8 cellular contexts compared by ENCODE assay signal in genomic region chr9:33816327-33817252, GRCh38. TPM values are rescaled to one million over a fixed set of nuclear protein-coding genes. Genes with fewer than 3 reads are reported as not detected.
A peak's percentile ranks its signal among the peaks of the same experiment; 100 is the strongest.
DNase-seq lines count a peak whose midpoint lies in the region; ATAC-seq and TF ChIP-seq lines count a peak whose summit lies in the region.

TSS of gene UBE2R2 (plus strand) at chr9:33817160. CDS start at chr9:33817758, 598 bp downstream.

- H3K9me3 ChIP-seq in HAP-1 (no peaks in the 10 kb centered on the region), MM.1S (replicated peaks; ENCODE audit: insufficient read depth, low read length) (no peaks in the 10 kb centered on the region)

- H3K4me1 ChIP-seq in HAP-1 (peaks cover 26% of the 10 kb centered on the region), MM.1S (ENCODE audit: low read length) (peaks cover 17% of the 10 kb centered on the region)

- H3K36me3 ChIP-seq in HAP-1 (replicated peaks): no peaks in the 10 kb centered on the region; the same call in 1 of the 2 replicates
- H3K36me3 ChIP-seq in MM.1S (replicated peaks; ENCODE audit: insufficient read depth, low read length): no peaks in the 10 kb centered on the region

- H4K20me1 ChIP-seq in MM.1S (ENCODE audit: insufficient read depth, low read length): no peaks in the 10 kb centered on the region

- H3K27ac ChIP-seq in MM.1S (ENCODE audit: low read length): peak within 1 kb of the TSS; percentile 86; the same call in 1 of the 2 replicates

- H3K9ac ChIP-seq in MM.1S (ENCODE audit: low read length): peak within 1 kb of the TSS; percentile 97

- peaks cover 44% of the 10 kb centered on the region for H3K79me2 ChIP-seq in MM.1S (ENCODE audit: low read length)

- TF ChIP-seq CTCF in MM.1S (IDR thresholded peaks at IDR 0.05; ENCODE audit: low read length) (no peak), fibroblast of the aortic adventitia (IDR thresholded peaks at IDR 0.05; ENCODE audit: insufficient read depth, low read length) (no peak), nephron progenitor cell (IDR thresholded peaks at IDR 0.05) (no peak)

- peak within 1 kb of the TSS; percentile 98 for H3K27ac Mint-ChIP-seq in nephron progenitor cell
- H3K27ac Mint-ChIP-seq in stimulated activated naive CD8-positive, alpha-beta T cell treated with anti-CD3 and anti-CD28 coated beads, Interleukin-15, amount 100 ng/mL, for 72 hours: peak within 1 kb of the TSS; percentile 89 to 96

- H3K4me3 ChIP-seq in HAP-1 (peak within 1 kb of the TSS; percentile 86), MM.1S (ENCODE audit: low read length) (peak within 1 kb of the TSS; percentile 98), fibroblast of the aortic adventitia (ENCODE audit: low read depth, low read length) (peak within 1 kb of the TSS; percentile 90)

- no peaks in the 10 kb centered on the region for H3K27me3 ChIP-seq in HAP-1 (ENCODE audit: low read depth)
- H3K27me3 ChIP-seq in MM.1S (replicated peaks; ENCODE audit: insufficient read depth, low read length): no peaks in the 10 kb centered on the region

- no peaks in the 10 kb centered on the region for H3K27me3 Mint-ChIP-seq in nephron progenitor cell (ENCODE audit: low read depth, poor library complexity)
- peaks cover 9% of the 10 kb centered on the region for H3K27me3 Mint-ChIP-seq in stimulated activated naive CD8-positive, alpha-beta T cell treated with anti-CD3 and anti-CD28 coated beads, Interleukin-15, amount 100 ng/mL, for 72 hours

- H3K4me2 ChIP-seq in MM.1S (ENCODE audit: low read depth, low read length): peak within 1 kb of the TSS; percentile 98

- peak within 1 kb of the TSS; percentile 97 for H3K4me3 Mint-ChIP-seq in nephron progenitor cell
- H3K4me3 Mint-ChIP-seq in stimulated activated naive CD8-positive, alpha-beta T cell treated with anti-CD3 and anti-CD28 coated beads, Interleukin-15, amount 100 ng/mL, for 72 hours: peak within 1 kb of the TSS; percentile 89 to 92

- no peaks in the 10 kb centered on the region for H3K9me3 Mint-ChIP-seq in nephron progenitor cell
- H3K9me3 Mint-ChIP-seq in stimulated activated naive CD8-positive, alpha-beta T cell treated with anti-CD3 and anti-CD28 coated beads, Interleukin-15, amount 100 ng/mL, for 72 hours: no peaks in the 10 kb centered on the region

- H3K9me2 ChIP-seq in MM.1S (replicated peaks; ENCODE audit: insufficient read depth, low read length): no peaks in the 10 kb centered on the region

- peak; percentile 87 for ATAC-seq in stimulated activated naive CD8-positive, alpha-beta T cell treated with anti-CD3 and anti-CD28 coated beads, Interleukin-15, amount 100 ng/mL, for 72 hours

- H3K4me1 Mint-ChIP-seq in nephron progenitor cell: peaks cover 48% of the 10 kb centered on the region
- H3K4me1 Mint-ChIP-seq in stimulated activated naive CD8-positive, alpha-beta T cell treated with anti-CD3 and anti-CD28 coated beads, Interleukin-15, amount 100 ng/mL, for 72 hours: peaks cover 63% of the 10 kb centered on the region

- peaks cover 24% of the 10 kb centered on the region for H3K36me3 Mint-ChIP-seq in nephron progenitor cell (ENCODE audit: low read depth)

- peaks cover 6% of the 10 kb centered on the region for H3F3A ChIP-seq in MM.1S (ENCODE audit: insufficient read depth, low read length)

- in situ Hi-C loops in HAP-1 (cut with MboI; ENCODE audit: low sequenced_read_pairs): no loop called here

- peak within 1 kb of the TSS; percentile 96 for H2AFZ ChIP-seq in MM.1S (ENCODE audit: low read length)

- DNase-seq in ELR (ENCODE audit: low read depth) (peak; percentile 92), HAP-1 (ENCODE audit: low spot score in 2 of 2) (peak; percentile 90 to 96), MM.1S (peak; percentile 92), SHP77 treated with DMSO at 0.1 percent for 48 hours (lab: John Stamatoyannopoulos, UW) (peak; percentile 31), fibroblast of the aortic adventitia (ENCODE audit: low read depth) (peak; percentile 86), nephron progenitor cell (peak; percentile 89)
- DNase-seq in activated effector memory CD4-positive, alpha-beta T cell treated with anti-CD3 and anti-CD28 coated beads, Interleukin-2, amount 50 U/mL, for 16 hours: peak; percentile 96
- DNase-seq in stimulated activated naive CD8-positive, alpha-beta T cell treated with anti-CD3 and anti-CD28 coated beads, Interleukin-15, amount 100 ng/mL, for 72 hours: peak; percentile 83 to 90

RNA-seq across cellular contexts. Expression of gene UBE2R2, which starts in this region (rescaled TPM):
- 21.1 and 21.7 TPM in 2 replicates for total RNA-seq in fibroblast of the aortic adventitia (ENCODE audit: low replicate concordance)

Comparison
In these comparisons a context has a peak if more than half of its experiments do, and no peak if none do; other contexts are left out.
1. Peak in every context shown above with its lines: DNase-seq, ATAC-seq, H3K4me3 ChIP-seq and H3K27ac ChIP-seq.
2. DNase-seq: peak in every context shown above with its lines; median percentile 96 in activated effector memory CD4-positive, alpha-beta T cell treated with anti-CD3 and anti-CD28 coated beads, Interleukin-2, amount 50 U/mL, for 16 hours; 93 in HAP-1; 92 in ELR; 92 in MM.1S; 89 in nephron progenitor cell; 86 in stimulated activated naive CD8-positive, alpha-beta T cell treated with anti-CD3 and anti-CD28 coated beads, Interleukin-15, amount 100 ng/mL, for 72 hours; 86 in fibroblast of the aortic adventitia; 31 in SHP77 treated with DMSO at 0.1 percent for 48 hours.